ENCODE assay signal across 12 cellular contexts in the genomic region with DNA sequence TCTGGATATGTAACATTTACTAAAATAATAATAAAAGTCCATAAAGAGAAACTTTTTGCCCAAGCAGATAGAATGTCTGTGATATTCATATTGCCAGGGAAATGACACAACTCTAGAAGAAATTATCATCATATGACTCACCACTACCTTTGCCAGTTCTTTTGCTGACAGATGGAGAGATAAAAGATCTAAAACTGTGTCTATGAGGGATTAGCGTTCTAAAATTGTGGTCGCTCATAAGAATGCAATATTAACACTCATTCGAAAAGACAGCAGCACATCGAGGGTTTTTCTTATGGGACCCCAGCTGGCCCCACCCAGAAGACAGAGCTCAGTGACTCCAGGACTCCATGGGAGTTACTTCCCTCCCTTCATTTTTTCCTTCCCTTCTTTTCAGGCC. TPM values are rescaled to one million over a fixed set of nuclear protein-coding genes. Genes with fewer than 3 reads are reported as not detected.
DNase-seq lines count a peak whose midpoint lies in the region; ATAC-seq and TF ChIP-seq lines count a peak whose summit lies in the region.
"Had no signal": no experiment of that assay in that cellular context is flagged by ENCODE, and none has a peak within 500 bp of the region (broad histone marks: within the 10 kb centered on the region; RNA-seq: fewer than 3 reads in every experiment).

No MANE protein-coding gene starts in this region.

- DNase-seq in AG08395 (ENCODE audit: low spot score), result peak; percentile 74
- DNase-seq in HFFc6, result peak; percentile 53
- peak; percentile 59 for DNase-seq in SW480 (ENCODE audit: low spot score)
- DNase-seq in fibroblast of pulmonary artery (ENCODE audit: low read depth), result peak; percentile 43
- DNase-seq in SKM-1 (lab: John Stamatoyannopoulos, UW; ENCODE audit: unreplicated experiment), result no peak
- no peak for DNase-seq in nucleus accumbens (lab: John Stamatoyannopoulos, UW)
- DNase-seq in activated gamma-delta T cell treated with Interleukin-2 at 50 U/mL for 16 hours, result no peak
- DNase-seq: CD4-positive, alpha-beta memory T cell; mesenchymal stem cell; NCI-H526 treated with DMSO at 0.1 percent for 48 hours had no signal

- no peak for TF ChIP-seq CTCF in HFFc6 (IDR thresholded peaks at IDR 0.05)
- no peak for TF ChIP-seq CTCF in fibroblast of pulmonary artery (IDR thresholded peaks at IDR 0.05; ENCODE audit: low read length, missing control alignments)

- no peaks in the 10 kb centered on the region for H3K9me3 Mint-ChIP-seq in HFFc6

- H3K4me3 Mint-ChIP-seq in HFFc6, result peak overlapping the region; percentile 39
- H3K4me3 Mint-ChIP-seq: CD4-positive, alpha-beta memory T cell had no signal

- no peaks in the 10 kb centered on the region for H3K36me3 Mint-ChIP-seq in HFFc6 (ENCODE audit: low read depth)
- H3K36me3 Mint-ChIP-seq: CD4-positive, alpha-beta memory T cell had no signal

- H3K27me3 Mint-ChIP-seq in HFFc6 (ENCODE audit: insufficient read depth), result peaks cover 10% of the 10 kb centered on the region

- H3K4me3 ChIP-seq in fibroblast of pulmonary artery (replicated peaks; ENCODE audit: low read depth, low read length), result no peak overlapping the region
- H3K4me3 ChIP-seq: right atrium auricular region had no signal

- ATAC-seq in GM19467 (IDR thresholded peaks at IDR 0.05; ENCODE audit: unreplicated experiment), result no peak

- peaks cover 14% of the 10 kb centered on the region for H3K4me1 Mint-ChIP-seq in HFFc6 (ENCODE audit: low read depth)

- H3K27ac Mint-ChIP-seq in HFFc6, result no peak overlapping the region

RNA-seq across cellular contexts. Expression of gene LANCL2, which starts 16.6 kb away (rescaled TPM):
- 10 to 100 TPM; 17.3 to 26.3 (median 21.4) TPM for total RNA-seq in HFFc6 (2021; fragmentation: NEBNext Ultra II Directional; extraction: Animal tissue kit (Norgen Biotek cat#: 25700))

Comparison
In these comparisons a context has a peak if more than half of its experiments do, and no peak if none do; other contexts are left out.
1. DNase-seq: peak in AG08395 (single experiment), HFFc6 (single experiment), SW480 (single experiment) and fibroblast of pulmonary artery (single experiment); none in SKM-1 (single experiment), nucleus accumbens (0 of 56) and activated gamma-delta T cell treated with Interleukin-2 at 50 U/mL for 16 hours (single experiment).